In the genomic region with DNA sequence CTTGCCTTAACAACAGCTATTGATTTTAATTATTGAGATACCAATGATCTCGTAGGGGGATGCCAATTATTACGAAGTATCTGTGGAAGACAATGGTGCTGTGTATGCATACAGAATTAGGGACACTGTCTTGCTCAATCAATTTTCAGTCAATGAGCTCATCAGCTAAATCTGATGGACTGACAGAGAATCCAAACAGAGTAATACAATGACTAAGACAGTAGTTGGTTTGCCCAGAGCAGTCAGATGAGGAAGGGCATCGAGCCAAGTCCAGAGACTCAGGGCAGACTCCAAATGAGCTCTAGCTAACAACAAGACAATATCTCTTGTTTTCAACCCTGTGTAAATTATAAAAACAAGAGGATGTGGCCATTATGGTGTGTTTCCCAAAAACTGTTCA, we compare ENCODE assay signal across 9 cellular contexts. TPM values are rescaled to one million over a fixed set of nuclear protein-coding genes. Genes with fewer than 3 reads are reported as not detected.
A peak's percentile ranks its signal among the peaks of the same experiment; 100 is the strongest.
DNase-seq lines count a peak whose midpoint lies in the region; ATAC-seq lines count a peak whose summit lies in the region.
"Had no signal": no experiment of that assay in that cellular context is flagged by ENCODE, and none has a peak within 500 bp of the region (broad histone marks: within the 10 kb centered on the region; RNA-seq: fewer than 3 reads in every experiment).

No MANE protein-coding gene starts in this region.

- peak; percentile 3 for DNase-seq in NCI-H748 (lab: John Stamatoyannopoulos, UW; ENCODE audit: unreplicated experiment)
- no peak for DNase-seq in NCI-H748 treated with DMSO at 0.1 percent for 48 hours (lab: John Stamatoyannopoulos, UW)
- peak in 45 of 58 donors; percentile 7 to 92 (median 48) for DNase-seq in anterior cingulate cortex (lab: John Stamatoyannopoulos, UW)
- DNase-seq in left ventricle myocardium superior = no peak
- DNase-seq in superior temporal gyrus (ENCODE audit: extremely low spot score) = peak; percentile 89
- DNase-seq in COLO668 (lab: John Stamatoyannopoulos, UW; ENCODE audit: unreplicated experiment) = no peak
- DNase-seq: NCI-H1694 had no signal

- ATAC-seq in left ventricle myocardium superior (peak; percentile 77), GM21723 (IDR thresholded peaks at IDR 0.05; ENCODE audit: unreplicated experiment) (no peak), GM21529 (IDR thresholded peaks at IDR 0.05; ENCODE audit: unreplicated experiment) (no peak)

- intact Hi-C loops in left ventricle myocardium superior (cut with micrococcal nuclease) = no loop called here

RNA-seq across cellular contexts. Expression of gene GSX2, which starts 14.7 kb away (rescaled TPM):
- total RNA-seq in left ventricle myocardium superior = not detected

RNA-seq across cellular contexts. Expression of gene CHIC2, which starts 20.9 kb away (rescaled TPM):
- total RNA-seq in left ventricle myocardium superior = 6.7 TPM

Comparison
In these comparisons a context has a peak if more than half of its experiments do, and no peak if none do; other contexts are left out.
1. DNase-seq: peak in NCI-H748 (single experiment), anterior cingulate cortex (45 of 58) and superior temporal gyrus (single experiment); none in NCI-H748 treated with DMSO at 0.1 percent for 48 hours (single experiment), left ventricle myocardium superior (single experiment) and COLO668 (single experiment).